In genomic region chr6:27295301-27296079, GRCh38 we compare ENCODE assay signal across 1 cellular context.
TF ChIP-seq lines count a peak whose summit lies in the region.

No MANE protein-coding gene starts in this region.

TF ChIP-seq in HepG2, 621 proteins besides CTCF, POLR2A, EP300 and RAD21 (continued from another document and continues in another):
- TF ChIP-seq ZSCAN5A (CRISPR knock-in tag; IDR thresholded peaks at IDR 0.05; ENCODE audit: borderline replicate concordance) (no peak), PHF20 (CRISPR knock-in tag; IDR thresholded peaks at IDR 0.05) (no peak), BHLHE40 (IDR thresholded peaks at IDR 0.05; ENCODE audit: low read length) (no peak), ZNF225 (CRISPR knock-in tag; IDR thresholded peaks at IDR 0.05) (no peak), ATAD3A (CRISPR knock-in tag; IDR thresholded peaks at IDR 0.05) (no peak), ZNF75D (CRISPR knock-in tag; IDR thresholded peaks at IDR 0.05; ENCODE audit: borderline replicate concordance) (no peak), RFX3 (CRISPR knock-in tag; IDR thresholded peaks at IDR 0.05) (no peak), ZFX (CRISPR knock-in tag; IDR thresholded peaks at IDR 0.05; ENCODE audit: low read depth) (0 out of 2 replicates have a peak, but pooled peaks have one; percentile 27), NFYC (CRISPR knock-in tag; IDR thresholded peaks at IDR 0.05) (no peak), TOPORS (CRISPR knock-in tag; IDR thresholded peaks at IDR 0.05) (0 out of 2 replicates have a peak, but pooled peaks have one; percentile 72), HMGXB4 (CRISPR knock-in tag; IDR thresholded peaks at IDR 0.05; ENCODE audit: borderline replicate concordance in 1 of 2, low read depth in 1 of 2) (peak; percentile 93 to 99), ZNF572 (CRISPR knock-in tag; IDR thresholded peaks at IDR 0.05) (no peak), KDM5A (IDR thresholded peaks at IDR 0.05; ENCODE audit: borderline replicate concordance, low read length) (peak; percentile 60; the same call in 1 of the 2 replicates), MYNN (CRISPR knock-in tag; IDR thresholded peaks at IDR 0.05; ENCODE audit: low read depth) (no peak), ZSCAN22 (CRISPR knock-in tag; IDR thresholded peaks at IDR 0.05) (no peak), ZNF281 (CRISPR knock-in tag; IDR thresholded peaks at IDR 0.05; ENCODE audit: borderline replicate concordance) (no peak), IRF2 (CRISPR knock-in tag; IDR thresholded peaks at IDR 0.05) (no peak; the same call in 1 of the 2 replicates), ZNF17 (CRISPR knock-in tag; IDR thresholded peaks at IDR 0.05) (no peak), MLLT10 (CRISPR knock-in tag; IDR thresholded peaks at IDR 0.05) (no peak), ZNF263 (CRISPR knock-in tag; IDR thresholded peaks at IDR 0.05) (no peak), SRSF1 (optimal IDR thresholded peaks at IDR 0.05; ENCODE audit: low read depth, low read length) (no peak), SMC3 (IDR thresholded peaks at IDR 0.05; ENCODE audit: low read length) (no peak), IKZF4 (CRISPR knock-in tag; IDR thresholded peaks at IDR 0.05; ENCODE audit: borderline replicate concordance, low read depth, not compliant biosample characterization) (no peak), ZNF510 (CRISPR knock-in tag; IDR thresholded peaks at IDR 0.05; ENCODE audit: low read depth) (no peak), PREB (CRISPR knock-in tag; IDR thresholded peaks at IDR 0.05) (no peak), SATB2 (CRISPR knock-in tag; IDR thresholded peaks at IDR 0.05) (no peak), FLYWCH1 (CRISPR knock-in tag; IDR thresholded peaks at IDR 0.05) (no peak), AGO2 (optimal IDR thresholded peaks at IDR 0.05; ENCODE audit: low read depth, low read length) (no peak), PAF1 (CRISPR knock-in tag; IDR thresholded peaks at IDR 0.05) (no peak), ZNF652 (CRISPR knock-in tag; IDR thresholded peaks at IDR 0.05; ENCODE audit: borderline replicate concordance, low read depth) (no peak), GATA4 (IDR thresholded peaks at IDR 0.05; ENCODE audit: borderline replicate concordance, low read depth) (no peak), RFXANK (CRISPR knock-in tag; IDR thresholded peaks at IDR 0.05) (no peak), EHMT2 (IDR thresholded peaks at IDR 0.05; ENCODE audit: borderline replicate concordance, low read depth, low read length) (no peak; the same call in 1 of the 2 replicates), XBP1 (CRISPR knock-in tag; IDR thresholded peaks at IDR 0.05) (no peak), ZKSCAN1 (IDR thresholded peaks at IDR 0.05; ENCODE audit: low read length) (no peak), ELF1 (CRISPR knock-in tag; IDR thresholded peaks at IDR 0.05) (no peak), KLF15 (CRISPR knock-in tag; IDR thresholded peaks at IDR 0.05; ENCODE audit: borderline replicate concordance) (no peak), ZNF704 (CRISPR knock-in tag; IDR thresholded peaks at IDR 0.05; ENCODE audit: borderline replicate concordance) (no peak)
- TF ChIP-seq, protein P1, sequence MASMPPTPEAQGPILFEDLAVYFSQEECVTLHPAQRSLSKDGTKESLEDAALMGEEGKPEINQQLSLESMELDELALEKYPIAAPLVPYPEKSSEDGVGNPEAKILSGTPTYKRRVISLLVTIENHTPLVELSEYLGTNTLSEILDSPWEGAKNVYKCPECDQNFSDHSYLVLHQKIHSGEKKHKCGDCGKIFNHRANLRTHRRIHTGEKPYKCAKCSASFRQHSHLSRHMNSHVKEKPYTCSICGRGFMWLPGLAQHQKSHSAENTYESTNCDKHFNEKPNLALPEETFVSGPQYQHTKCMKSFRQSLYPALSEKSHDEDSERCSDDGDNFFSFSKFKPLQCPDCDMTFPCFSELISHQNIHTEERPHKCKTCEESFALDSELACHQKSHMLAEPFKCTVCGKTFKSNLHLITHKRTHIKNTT (CRISPR knock-in tag; IDR thresholded peaks at IDR 0.05) = no peak
- TF ChIP-seq, protein P2, sequence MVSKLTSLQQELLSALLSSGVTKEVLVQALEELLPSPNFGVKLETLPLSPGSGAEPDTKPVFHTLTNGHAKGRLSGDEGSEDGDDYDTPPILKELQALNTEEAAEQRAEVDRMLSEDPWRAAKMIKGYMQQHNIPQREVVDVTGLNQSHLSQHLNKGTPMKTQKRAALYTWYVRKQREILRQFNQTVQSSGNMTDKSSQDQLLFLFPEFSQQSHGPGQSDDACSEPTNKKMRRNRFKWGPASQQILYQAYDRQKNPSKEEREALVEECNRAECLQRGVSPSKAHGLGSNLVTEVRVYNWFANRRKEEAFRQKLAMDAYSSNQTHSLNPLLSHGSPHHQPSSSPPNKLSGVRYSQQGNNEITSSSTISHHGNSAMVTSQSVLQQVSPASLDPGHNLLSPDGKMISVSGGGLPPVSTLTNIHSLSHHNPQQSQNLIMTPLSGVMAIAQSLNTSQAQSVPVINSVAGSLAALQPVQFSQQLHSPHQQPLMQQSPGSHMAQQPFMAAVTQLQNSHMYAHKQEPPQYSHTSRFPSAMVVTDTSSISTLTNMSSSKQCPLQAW (CRISPR knock-in tag; IDR thresholded peaks at IDR 0.05) = no peak
- TF ChIP-seq, protein P3, sequence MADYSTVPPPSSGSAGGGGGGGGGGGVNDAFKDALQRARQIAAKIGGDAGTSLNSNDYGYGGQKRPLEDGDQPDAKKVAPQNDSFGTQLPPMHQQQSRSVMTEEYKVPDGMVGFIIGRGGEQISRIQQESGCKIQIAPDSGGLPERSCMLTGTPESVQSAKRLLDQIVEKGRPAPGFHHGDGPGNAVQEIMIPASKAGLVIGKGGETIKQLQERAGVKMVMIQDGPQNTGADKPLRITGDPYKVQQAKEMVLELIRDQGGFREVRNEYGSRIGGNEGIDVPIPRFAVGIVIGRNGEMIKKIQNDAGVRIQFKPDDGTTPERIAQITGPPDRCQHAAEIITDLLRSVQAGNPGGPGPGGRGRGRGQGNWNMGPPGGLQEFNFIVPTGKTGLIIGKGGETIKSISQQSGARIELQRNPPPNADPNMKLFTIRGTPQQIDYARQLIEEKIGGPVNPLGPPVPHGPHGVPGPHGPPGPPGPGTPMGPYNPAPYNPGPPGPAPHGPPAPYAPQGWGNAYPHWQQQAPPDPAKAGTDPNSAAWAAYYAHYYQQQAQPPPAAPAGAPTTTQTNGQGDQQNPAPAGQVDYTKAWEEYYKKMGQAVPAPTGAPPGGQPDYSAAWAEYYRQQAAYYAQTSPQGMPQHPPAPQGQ (CRISPR knock-in tag; IDR thresholded peaks at IDR 0.05; ENCODE audit: borderline replicate concordance) = no peak
- TF ChIP-seq, protein P4, sequence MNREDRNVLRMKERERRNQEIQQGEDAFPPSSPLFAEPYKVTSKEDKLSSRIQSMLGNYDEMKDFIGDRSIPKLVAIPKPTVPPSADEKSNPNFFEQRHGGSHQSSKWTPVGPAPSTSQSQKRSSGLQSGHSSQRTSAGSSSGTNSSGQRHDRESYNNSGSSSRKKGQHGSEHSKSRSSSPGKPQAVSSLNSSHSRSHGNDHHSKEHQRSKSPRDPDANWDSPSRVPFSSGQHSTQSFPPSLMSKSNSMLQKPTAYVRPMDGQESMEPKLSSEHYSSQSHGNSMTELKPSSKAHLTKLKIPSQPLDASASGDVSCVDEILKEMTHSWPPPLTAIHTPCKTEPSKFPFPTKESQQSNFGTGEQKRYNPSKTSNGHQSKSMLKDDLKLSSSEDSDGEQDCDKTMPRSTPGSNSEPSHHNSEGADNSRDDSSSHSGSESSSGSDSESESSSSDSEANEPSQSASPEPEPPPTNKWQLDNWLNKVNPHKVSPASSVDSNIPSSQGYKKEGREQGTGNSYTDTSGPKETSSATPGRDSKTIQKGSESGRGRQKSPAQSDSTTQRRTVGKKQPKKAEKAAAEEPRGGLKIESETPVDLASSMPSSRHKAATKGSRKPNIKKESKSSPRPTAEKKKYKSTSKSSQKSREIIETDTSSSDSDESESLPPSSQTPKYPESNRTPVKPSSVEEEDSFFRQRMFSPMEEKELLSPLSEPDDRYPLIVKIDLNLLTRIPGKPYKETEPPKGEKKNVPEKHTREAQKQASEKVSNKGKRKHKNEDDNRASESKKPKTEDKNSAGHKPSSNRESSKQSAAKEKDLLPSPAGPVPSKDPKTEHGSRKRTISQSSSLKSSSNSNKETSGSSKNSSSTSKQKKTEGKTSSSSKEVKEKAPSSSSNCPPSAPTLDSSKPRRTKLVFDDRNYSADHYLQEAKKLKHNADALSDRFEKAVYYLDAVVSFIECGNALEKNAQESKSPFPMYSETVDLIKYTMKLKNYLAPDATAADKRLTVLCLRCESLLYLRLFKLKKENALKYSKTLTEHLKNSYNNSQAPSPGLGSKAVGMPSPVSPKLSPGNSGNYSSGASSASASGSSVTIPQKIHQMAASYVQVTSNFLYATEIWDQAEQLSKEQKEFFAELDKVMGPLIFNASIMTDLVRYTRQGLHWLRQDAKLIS (CRISPR knock-in tag; IDR thresholded peaks at IDR 0.05) = no peak
- TF ChIP-seq, protein P5, sequence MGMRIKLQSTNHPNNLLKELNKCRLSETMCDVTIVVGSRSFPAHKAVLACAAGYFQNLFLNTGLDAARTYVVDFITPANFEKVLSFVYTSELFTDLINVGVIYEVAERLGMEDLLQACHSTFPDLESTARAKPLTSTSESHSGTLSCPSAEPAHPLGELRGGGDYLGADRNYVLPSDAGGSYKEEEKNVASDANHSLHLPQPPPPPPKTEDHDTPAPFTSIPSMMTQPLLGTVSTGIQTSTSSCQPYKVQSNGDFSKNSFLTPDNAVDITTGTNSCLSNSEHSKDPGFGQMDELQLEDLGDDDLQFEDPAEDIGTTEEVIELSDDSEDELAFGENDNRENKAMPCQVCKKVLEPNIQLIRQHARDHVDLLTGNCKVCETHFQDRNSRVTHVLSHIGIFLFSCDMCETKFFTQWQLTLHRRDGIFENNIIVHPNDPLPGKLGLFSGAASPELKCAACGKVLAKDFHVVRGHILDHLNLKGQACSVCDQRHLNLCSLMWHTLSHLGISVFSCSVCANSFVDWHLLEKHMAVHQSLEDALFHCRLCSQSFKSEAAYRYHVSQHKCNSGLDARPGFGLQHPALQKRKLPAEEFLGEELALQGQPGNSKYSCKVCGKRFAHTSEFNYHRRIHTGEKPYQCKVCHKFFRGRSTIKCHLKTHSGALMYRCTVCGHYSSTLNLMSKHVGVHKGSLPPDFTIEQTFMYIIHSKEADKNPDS (CRISPR knock-in tag; IDR thresholded peaks at IDR 0.05) = no peak
- TF ChIP-seq, protein P6, sequence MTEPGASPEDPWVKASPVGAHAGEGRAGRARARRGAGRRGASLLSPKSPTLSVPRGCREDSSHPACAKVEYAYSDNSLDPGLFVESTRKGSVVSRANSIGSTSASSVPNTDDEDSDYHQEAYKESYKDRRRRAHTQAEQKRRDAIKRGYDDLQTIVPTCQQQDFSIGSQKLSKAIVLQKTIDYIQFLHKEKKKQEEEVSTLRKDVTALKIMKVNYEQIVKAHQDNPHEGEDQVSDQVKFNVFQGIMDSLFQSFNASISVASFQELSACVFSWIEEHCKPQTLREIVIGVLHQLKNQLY (CRISPR knock-in tag; IDR thresholded peaks at IDR 0.05) = no peak
